ENCODE assay signal across 15 cellular contexts in genomic region chr1:75520862-75521261, GRCh38.
DNase-seq lines count a peak whose midpoint lies in the region; ATAC-seq and TF ChIP-seq lines count a peak whose summit lies in the region.
"Had no signal": no experiment of that assay in that cellular context is flagged by ENCODE, and none has a peak within 500 bp of the region (broad histone marks: within the 10 kb centered on the region; RNA-seq: fewer than 3 reads in every experiment).

No MANE protein-coding gene starts in this region.

- POLR2A ChIA-PET in SK-N-SH (lab: Yijun Ruan, JAX): no interaction called here

- 74% methylated on average over 1 of the region's 1 CpG for WGBS in SK-N-SH (ENCODE audit: low lambda C conversion rate)

- H2AFZ ChIP-seq in GM23338: no peak overlapping the region
- H2AFZ ChIP-seq in SK-N-SH (ENCODE audit: low read depth): no peak overlapping the region
- H2AFZ ChIP-seq: GM23248 had no signal

- no peak overlapping the region for H3K4me3 Mint-ChIP-seq in GM23338
- H3K4me3 Mint-ChIP-seq in activated T-cell treated with anti-CD3 and anti-CD28 coated beads, Interleukin-2, amount 50 U/mL, for 72 hours: no peak overlapping the region
- H3K4me3 Mint-ChIP-seq: CD8-positive, alpha-beta T cell had no signal

- no peak for TF ChIP-seq RAD21 in SK-N-SH (IDR thresholded peaks at IDR 0.05; ENCODE audit: low read length)

- H3F3A ChIP-seq in GM23338 (replicated peaks; ENCODE audit: low read depth): no peaks in the 10 kb centered on the region
- H3F3A ChIP-seq in SK-N-SH (replicated peaks; ENCODE audit: insufficient read depth): no peaks in the 10 kb centered on the region

- no peak overlapping the region for H3K4me3 ChIP-seq in GM23338
- H3K4me3 ChIP-seq in SK-N-SH (ENCODE audit: low read depth in 2 of 2, low read length in 1 of 2): no peak overlapping the region
- H3K4me3 ChIP-seq: GM23248 had no signal

- no peaks in the 10 kb centered on the region for H3K79me2 ChIP-seq in GM23338 (replicated peaks; ENCODE audit: insufficient read depth)
- H3K79me2 ChIP-seq in SK-N-SH (ENCODE audit: insufficient read depth): no peaks in the 10 kb centered on the region

- peaks cover 10% of the 10 kb centered on the region; the same call in 2 of the 3 replicates for H3K4me1 Mint-ChIP-seq in GM23338
- no peaks in the 10 kb centered on the region for H3K4me1 Mint-ChIP-seq in activated T-cell treated with anti-CD3 and anti-CD28 coated beads, Interleukin-2, amount 50 U/mL, for 72 hours (ENCODE audit: low read depth)

- CTCF ChIA-PET in SK-N-SH (lab: Yijun Ruan, JAX): no interaction called here

- H3K4me2 ChIP-seq in GM23338 (no peak overlapping the region), SK-N-SH (no peak overlapping the region)

- H3K9me3 Mint-ChIP-seq in GM23338: no peaks in the 10 kb centered on the region
- no peaks in the 10 kb centered on the region for H3K9me3 Mint-ChIP-seq in activated T-cell treated with anti-CD3 and anti-CD28 coated beads, Interleukin-2, amount 50 U/mL, for 72 hours
- H3K9me3 Mint-ChIP-seq: CD8-positive, alpha-beta T cell had no signal

- H3K27me3 ChIP-seq in GM23338 (ENCODE audit: insufficient read depth) (no peaks in the 10 kb centered on the region), SK-N-SH (ENCODE audit: insufficient read depth) (no peaks in the 10 kb centered on the region)
- H3K27me3 ChIP-seq: BE2C had no signal

- H3K9me2 ChIP-seq in GM23338 (ENCODE audit: insufficient read depth) (no peaks in the 10 kb centered on the region), SK-N-SH (no peaks in the 10 kb centered on the region)

- no peak for TF ChIP-seq EP300 in SK-N-SH (IDR thresholded peaks at IDR 0.05; ENCODE audit: borderline replicate concordance in 1 of 2, low read depth in 1 of 2, low read length in 1 of 2)

- H3K9ac ChIP-seq in SK-N-SH: no peak overlapping the region
- H3K9ac ChIP-seq: GM23248 had no signal

- H3K27ac Mint-ChIP-seq in GM23338: peak overlapping the region; percentile 3; the same call in 1 of the 2 replicates
- no peak overlapping the region for H3K27ac Mint-ChIP-seq in activated T-cell treated with anti-CD3 and anti-CD28 coated beads, Interleukin-2, amount 50 U/mL, for 72 hours
- H3K27ac Mint-ChIP-seq: CD8-positive, alpha-beta T cell had no signal

- H3K27ac ChIP-seq in GM23338 (ENCODE audit: low read depth): no peak overlapping the region
- H3K27ac ChIP-seq in SK-N-SH (ENCODE audit: low read depth in 2 of 2, low read length in 1 of 2): peak overlapping the region; percentile 16 to 75; a peak in 3 of 4 replicates
- H3K27ac ChIP-seq: C4-2B, GM23248 had no signal

- no peaks in the 10 kb centered on the region for H3K27me3 Mint-ChIP-seq in GM23338 (ENCODE audit: insufficient read depth, low read depth, poor library complexity)
- H3K27me3 Mint-ChIP-seq in activated T-cell treated with anti-CD3 and anti-CD28 coated beads, Interleukin-2, amount 50 U/mL, for 72 hours (ENCODE audit: low read depth): peaks cover 15% of the 10 kb centered on the region

- H4K20me1 ChIP-seq in GM23338 (replicated peaks; ENCODE audit: insufficient read depth): no peaks in the 10 kb centered on the region
- no peaks in the 10 kb centered on the region for H4K20me1 ChIP-seq in SK-N-SH (ENCODE audit: insufficient read depth)

- TF ChIP-seq CTCF in GM23338 (conservative IDR thresholded peaks at IDR 0.05; ENCODE audit: low read depth in 2 of 2) (no peak), SK-N-SH (IDR thresholded peaks at IDR 0.05) (no peak), GM20000 (IDR thresholded peaks at IDR 0.05; ENCODE audit: extremely low read depth, missing control alignments) (no peak)

- H3K36me3 ChIP-seq in GM23338 (ENCODE audit: insufficient read depth) (no peaks in the 10 kb centered on the region), SK-N-SH (replicated peaks in 1 of 2; ENCODE audit: control insufficient read depth in 1 of 2, insufficient read depth in 2 of 2, low read length in 1 of 2) (no peaks in the 10 kb centered on the region)
- H3K36me3 ChIP-seq: BE2C had no signal

- no peaks in the 10 kb centered on the region for H3K36me3 Mint-ChIP-seq in GM23338 (ENCODE audit: low read depth)
- H3K36me3 Mint-ChIP-seq in activated T-cell treated with anti-CD3 and anti-CD28 coated beads, Interleukin-2, amount 50 U/mL, for 72 hours (ENCODE audit: insufficient read depth in 2 of 2): no peaks in the 10 kb centered on the region
- H3K36me3 Mint-ChIP-seq: CD8-positive, alpha-beta T cell had no signal

- no peak for DNase-seq in GM23338 (ENCODE audit: low spot score)
- no peak for DNase-seq in SK-N-SH
- no peak for DNase-seq in left lobe of liver (ENCODE audit: low spot score)
- DNase-seq in activated T-cell treated with anti-CD3 and anti-CD28 coated beads, Interleukin-2, amount 50 U/mL, for 72 hours: no peak
- no peak for DNase-seq in glomerular visceral epithelial cell (ENCODE audit: extremely low spot score)
- no peak for DNase-seq in GM20000 (ENCODE audit: low spot score)
- DNase-seq: BE2C; CD8-positive, alpha-beta T cell; COR-L47; DMS153; GF-D8; GM23248; H7 had no signal

- H3K9me3 ChIP-seq in SK-N-SH: no peaks in the 10 kb centered on the region
- H3K9me3 ChIP-seq: BE2C had no signal

- peaks cover 5% of the 10 kb centered on the region; the same call in 1 of the 2 replicates for H3K4me1 ChIP-seq in GM23338 (ENCODE audit: insufficient read depth)
- H3K4me1 ChIP-seq in SK-N-SH (ENCODE audit: control insufficient read depth in 1 of 2, insufficient read depth in 2 of 2, low read depth in 1 of 2, low read length in 1 of 2): peaks cover 0 to 5% of the 10 kb centered on the region in 2 experiments; a peak in 2 of 4 replicates
- H3K4me1 ChIP-seq: BE2C had no signal

- ATAC-seq in GM23338: no peak
- peak; percentile 88 for ATAC-seq in left lobe of liver
- no peak for ATAC-seq in activated T-cell treated with anti-CD3 and anti-CD28 coated beads, Interleukin-2, amount 50 U/mL, for 72 hours (replicated peaks in 1 of 2)
- ATAC-seq in activated CD4-positive, CD25-positive, alpha-beta regulatory T cell treated with anti-CD3 and anti-CD28 coated beads, Interleukin-2, amount 50 U/mL, for 24 hours: no peak
- ATAC-seq: CD8-positive, alpha-beta T cell had no signal

TF ChIP-seq in GM23338, 12 proteins besides CTCF, POLR2A, EP300 and RAD21 (continues in another document):
- TF ChIP-seq EZH2 (IDR thresholded peaks at IDR 0.05; ENCODE audit: low read depth, unreplicated experiment) (no peak), ETS1 (IDR thresholded peaks at IDR 0.05) (no peak), STAT1 (IDR thresholded peaks at IDR 0.05; ENCODE audit: unreplicated experiment) (no peak), EZH2phosphoT487 (IDR thresholded peaks at IDR 0.05; ENCODE audit: unreplicated experiment) (no peak)

TF ChIP-seq in SK-N-SH, 30 proteins besides CTCF, POLR2A, EP300 and RAD21:
- TF ChIP-seq GABPA (IDR thresholded peaks at IDR 0.05; ENCODE audit: low read depth): no peak
- TF ChIP-seq SMC3 (IDR thresholded peaks at IDR 0.05; ENCODE audit: low read depth, low read length): no peak
- TF ChIP-seq TAF1 (IDR thresholded peaks at IDR 0.05; ENCODE audit: borderline replicate concordance, low read depth, low read length): no peak
TF ChIP-seq in SK-N-SH: peak in this region for 0.
